Comparison of ENCODE assay signal across 15 cellular contexts in genomic region chr6:96171112-96171511, GRCh38.
"Had no signal": no experiment of that assay in that cellular context is flagged by ENCODE, and none has a peak within 500 bp of the region (broad histone marks: within the 10 kb centered on the region; RNA-seq: fewer than 3 reads in every experiment).

No MANE protein-coding gene starts in this region.

- ATAC-seq: left cardiac atrium; left lung; naive thymus-derived CD8-positive, alpha-beta T cell; sciatic nerve had no signal

- DNase-seq: effector CD4-positive, alpha-beta T cell; kidney; left cardiac atrium; left lung; mesendoderm; naive thymus-derived CD8-positive, alpha-beta T cell; nephron progenitor cell; stimulated activated CD4-positive, alpha-beta T cell treated with anti-CD3 and anti-CD28 coated beads, Interleukin-12 subunit alpha, Interleukin-12 subunit beta, amount 100 ng/mL, for 4 hours; stimulated activated CD4-positive, alpha-beta T cell treated with anti-CD3 and anti-CD28 coated beads, Interleukin-1b, Interleukin-23, amount 100 ng/mL, for 48 hours; stimulated activated CD4-positive, alpha-beta T cell treated with anti-CD3 and anti-CD28 coated beads, Interleukin-4, amount 100 ng/mL, for 1 hour; stimulated activated CD8-positive, alpha-beta memory T cell treated with anti-CD3 and anti-CD28 coated beads, Interleukin-4, amount 100 ng/mL, for 48 hours; stimulated activated naive CD4-positive, alpha-beta T cell treated with Interleukin-2 at 50 U/mL for 16 hours; stomach; thyroid gland had no signal
